Comparison of ENCODE assay signal across 22 cellular contexts in genomic region chr6:88698661-88699060, GRCh38.
"Had no signal": no experiment of that assay in that cellular context is flagged by ENCODE, and none has a peak within 500 bp of the region (broad histone marks: within the 10 kb centered on the region; RNA-seq: fewer than 3 reads in every experiment).

No MANE protein-coding gene starts in this region.

- H3K4me3 Mint-ChIP-seq: naive thymus-derived CD8-positive, alpha-beta T cell; nephron progenitor cell; stimulated activated naive CD8-positive, alpha-beta T cell treated with anti-CD3 and anti-CD28 coated beads, Interleukin-15, amount 100 ng/mL, for 72 hours had no signal

- H3K4me1 ChIP-seq: left lung, prostate gland, sigmoid colon, spleen, suprapubic skin, transverse colon, upper lobe of right lung, uterus had no signal

- H3K4me3 ChIP-seq: dorsolateral prefrontal cortex, left lung, prostate gland, sigmoid colon, spleen, suprapubic skin, transverse colon, upper lobe of right lung, uterus had no signal

- H3K4me1 Mint-ChIP-seq: nephron progenitor cell had no signal

- DNase-seq: dorsolateral prefrontal cortex; effector CD4-positive, alpha-beta T cell; foreskin fibroblast; kidney; left cardiac atrium; left lung; mesendoderm; midbrain; naive thymus-derived CD8-positive, alpha-beta T cell; nephron progenitor cell; nucleus accumbens; right cardiac atrium; sigmoid colon; spleen; stimulated activated naive CD4-positive, alpha-beta T cell; stimulated activated naive CD8-positive, alpha-beta T cell treated with anti-CD3 and anti-CD28 coated beads, Interleukin-15, amount 100 ng/mL, for 72 hours; transverse colon; upper lobe of right lung; uterus had no signal

- H3K27me3 ChIP-seq: dorsolateral prefrontal cortex, left lung, sigmoid colon, spleen, suprapubic skin, transverse colon, upper lobe of right lung, uterus had no signal

- H3K27me3 Mint-ChIP-seq: naive thymus-derived CD8-positive, alpha-beta T cell; stimulated activated naive CD8-positive, alpha-beta T cell treated with anti-CD3 and anti-CD28 coated beads, Interleukin-15, amount 100 ng/mL, for 72 hours had no signal

- H3K27ac Mint-ChIP-seq: naive thymus-derived CD8-positive, alpha-beta T cell; stimulated activated naive CD8-positive, alpha-beta T cell treated with anti-CD3 and anti-CD28 coated beads, Interleukin-15, amount 100 ng/mL, for 72 hours had no signal

- ATAC-seq: esophagus mucosa; left cardiac atrium; left lung; naive thymus-derived CD8-positive, alpha-beta T cell; right cardiac atrium; stimulated activated naive CD8-positive, alpha-beta T cell treated with anti-CD3 and anti-CD28 coated beads, Interleukin-15, amount 100 ng/mL, for 72 hours; upper lobe of right lung had no signal

- H3K36me3 ChIP-seq: left lung, prostate gland, sigmoid colon, suprapubic skin, upper lobe of right lung, uterus had no signal

- H3K27ac ChIP-seq: dorsolateral prefrontal cortex, left lung, prostate gland, sigmoid colon, spleen, suprapubic skin, transverse colon, upper lobe of right lung, uterus had no signal

- H3K9me3 ChIP-seq: prostate gland, suprapubic skin had no signal
